10 cellular contexts compared by ENCODE assay signal in the genomic region with DNA sequence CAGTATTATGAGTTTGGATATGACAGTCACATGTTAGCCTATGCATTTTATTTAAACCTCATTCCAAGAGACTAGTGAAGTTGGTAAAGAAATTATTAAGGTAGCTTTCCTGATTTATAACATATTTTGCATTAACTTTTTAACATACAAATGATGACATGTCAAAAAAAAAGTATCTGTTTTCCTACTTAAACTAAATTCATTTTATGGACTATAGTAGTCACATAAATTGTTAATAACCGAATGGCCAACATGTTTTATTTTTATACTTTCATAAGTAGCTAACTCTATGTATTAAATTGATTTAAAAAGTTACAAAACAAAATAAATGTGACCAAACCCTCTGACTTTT. TPM values are rescaled to one million over a fixed set of nuclear protein-coding genes. Genes with fewer than 3 reads are reported as not detected.
DNase-seq lines count a peak whose midpoint lies in the region; ATAC-seq and TF ChIP-seq lines count a peak whose summit lies in the region.
"Had no signal": no experiment of that assay in that cellular context is flagged by ENCODE, and none has a peak within 500 bp of the region (broad histone marks: within the 10 kb centered on the region; RNA-seq: fewer than 3 reads in every experiment).

No MANE protein-coding gene starts in this region.

- CTCF ChIA-PET in naive thymus-derived CD4-positive, alpha-beta T cell (lab: Charles Lee): interaction anchor here (5.7 kb wide), 1 partner anchor 19 kb away, joined by 50 read pairs; a partner anchor contains a TSS
- CTCF ChIA-PET in Caco-2 (lab: Charles Lee): interaction anchor here (1.9 kb wide), 1 partner anchor 18 kb away, joined by 7 read pairs; a partner anchor contains a TSS

- peak overlapping the region; percentile 98 for H3K4me3 ChIP-seq in CD4-positive, CD25-positive, alpha-beta regulatory T cell (ENCODE audit: low read depth, low read length)
- peak overlapping the region; percentile 46 for H3K4me3 ChIP-seq in HL-60 (replicated peaks; ENCODE audit: insufficient read depth, low read length)
- peak overlapping the region in 1 of 4 donors; percentile 31 for H3K4me3 ChIP-seq in adrenal gland
- H3K4me3 ChIP-seq in naive thymus-derived CD4-positive, alpha-beta T cell (ENCODE audit: low read length): peak overlapping the region; percentile 58
- H3K4me3 ChIP-seq in Caco-2 (ENCODE audit: low read depth, low read length): no peak overlapping the region
- H3K4me3 ChIP-seq: GM23338 had no signal

- no peak for TF ChIP-seq CTCF in HL-60 (IDR thresholded peaks at IDR 0.05; ENCODE audit: insufficient read depth, low read length)
- no peak for TF ChIP-seq CTCF in adrenal gland (IDR thresholded peaks at IDR 0.05)
- no peak for TF ChIP-seq CTCF in Caco-2 (IDR thresholded peaks at IDR 0.05; ENCODE audit: insufficient read depth in 1 of 2, low read depth in 1 of 2, low read length in 1 of 2, severe bottlenecking in 1 of 2, unreplicated experiment in 1 of 2)

- peaks cover 23% of the 10 kb centered on the region for H3K36me3 Mint-ChIP-seq in CD4-positive, CD25-positive, alpha-beta regulatory T cell
- H3K36me3 Mint-ChIP-seq in naive thymus-derived CD4-positive, alpha-beta T cell: peaks cover 5 to 28% (median 21%) of the 10 kb centered on the region in 5 donors
- H3K36me3 Mint-ChIP-seq in Caco-2 (ENCODE audit: insufficient read depth, unreplicated experiment): no peaks in the 10 kb centered on the region

- no peaks in the 10 kb centered on the region for H3K9me3 ChIP-seq in CD4-positive, CD25-positive, alpha-beta regulatory T cell (ENCODE audit: control insufficient read depth in 2 of 2, low read length in 2 of 2)
- no peaks in the 10 kb centered on the region for H3K9me3 ChIP-seq in adrenal gland (replicated peaks in 1 of 3)
- no peaks in the 10 kb centered on the region for H3K9me3 ChIP-seq in naive thymus-derived CD4-positive, alpha-beta T cell (ENCODE audit: control insufficient read depth in 2 of 3, low read length in 3 of 3)
- no peaks in the 10 kb centered on the region for H3K9me3 ChIP-seq in Caco-2

- peaks cover 33 to 68% (median 51%) of the 10 kb centered on the region in 4 donors for H3K4me1 Mint-ChIP-seq in CD4-positive, CD25-positive, alpha-beta regulatory T cell
- H3K4me1 Mint-ChIP-seq in naive thymus-derived CD4-positive, alpha-beta T cell: peaks cover 31 to 67% (median 57%) of the 10 kb centered on the region in 7 donors
- peaks cover 17% of the 10 kb centered on the region for H3K4me1 Mint-ChIP-seq in Caco-2 (ENCODE audit: low read depth, unreplicated experiment)

- no peak for TF ChIP-seq POLR2A in adrenal gland (IDR thresholded peaks at IDR 0.05)

- H3K4me3 Mint-ChIP-seq in CD4-positive, CD25-positive, alpha-beta regulatory T cell: peak overlapping the region; percentile 71 to 99 (median 88)
- peak overlapping the region; percentile 78 to 98 (median 91) for H3K4me3 Mint-ChIP-seq in naive thymus-derived CD4-positive, alpha-beta T cell
- H3K4me3 Mint-ChIP-seq in Caco-2 (ENCODE audit: unreplicated experiment): no peak overlapping the region
- H3K4me3 Mint-ChIP-seq: GM23338 had no signal

- peak overlapping the region; percentile 68 to 84 (median 72) for H3K27ac Mint-ChIP-seq in CD4-positive, CD25-positive, alpha-beta regulatory T cell
- H3K27ac Mint-ChIP-seq in naive thymus-derived CD4-positive, alpha-beta T cell: peak overlapping the region; percentile 33 to 96 (median 79)
- no peak overlapping the region for H3K27ac Mint-ChIP-seq in Caco-2 (ENCODE audit: unreplicated experiment)
- H3K27ac Mint-ChIP-seq: GM23338 had no signal

- BruUV-seq in Caco-2 (replicated peaks; lab: Mats Ljungman, UMichigan): no TSS peak

- H3K4me1 ChIP-seq in CD4-positive, CD25-positive, alpha-beta regulatory T cell (ENCODE audit: control insufficient read depth, insufficient read depth, low read length, poor library complexity, severe bottlenecking): peaks cover 34% of the 10 kb centered on the region
- H3K4me1 ChIP-seq in adrenal gland (replicated peaks in 1 of 2) (peaks cover 14 to 34% of the 10 kb centered on the region in 2 donors), Caco-2 (peaks cover 22% of the 10 kb centered on the region)
- peaks cover 21 to 29% of the 10 kb centered on the region in 2 donors for H3K4me1 ChIP-seq in naive thymus-derived CD4-positive, alpha-beta T cell (ENCODE audit: control insufficient read depth in 2 of 2, insufficient read depth in 2 of 2, low read length in 2 of 2)

- H3K27me3 Mint-ChIP-seq in CD4-positive, CD25-positive, alpha-beta regulatory T cell: no peaks in the 10 kb centered on the region
- H3K27me3 Mint-ChIP-seq in naive thymus-derived CD4-positive, alpha-beta T cell: no peaks in the 10 kb centered on the region
- no peaks in the 10 kb centered on the region for H3K27me3 Mint-ChIP-seq in Caco-2 (ENCODE audit: insufficient read depth, unreplicated experiment)

- intact Hi-C loops in adrenal gland (cut with DNase I): no loop called here
- intact Hi-C loops in naive thymus-derived CD4-positive, alpha-beta T cell (cut with micrococcal nuclease): loop anchor here (2.0 to 5.0 kb wide), 5 partner anchors 13 to 296 kb away; a partner anchor contains a TSS
- intact Hi-C loops in Caco-2 (cut with micrococcal nuclease; ENCODE audit: unreplicated experiment): no loop called here

- H3K9me3 Mint-ChIP-seq in CD4-positive, CD25-positive, alpha-beta regulatory T cell: peaks cover 0 to 2% (median 0%) of the 10 kb centered on the region in 7 donors
- peaks cover 0 to 4% (median 0%) of the 10 kb centered on the region in 11 donors for H3K9me3 Mint-ChIP-seq in naive thymus-derived CD4-positive, alpha-beta T cell
- H3K9me3 Mint-ChIP-seq in Caco-2 (ENCODE audit: unreplicated experiment): no peaks in the 10 kb centered on the region

- H3K27me3 ChIP-seq in CD4-positive, CD25-positive, alpha-beta regulatory T cell (ENCODE audit: control insufficient read depth, insufficient read depth, low read length): no peaks in the 10 kb centered on the region
- H3K27me3 ChIP-seq in HL-60 (ENCODE audit: insufficient read depth, poor library complexity, severe bottlenecking): no peaks in the 10 kb centered on the region
- H3K27me3 ChIP-seq in adrenal gland: no peaks in the 10 kb centered on the region
- H3K27me3 ChIP-seq in naive thymus-derived CD4-positive, alpha-beta T cell (ENCODE audit: control insufficient read depth in 2 of 2, insufficient read depth in 2 of 2, low read length in 2 of 2): no peaks in the 10 kb centered on the region
- H3K27me3 ChIP-seq in Caco-2 (replicated peaks; ENCODE audit: control insufficient read depth, insufficient read depth, low read length): no peaks in the 10 kb centered on the region

- H3K36me3 ChIP-seq in CD4-positive, CD25-positive, alpha-beta regulatory T cell (ENCODE audit: control insufficient read depth, insufficient read depth, low read length): peaks cover 3% of the 10 kb centered on the region
- no peaks in the 10 kb centered on the region for H3K36me3 ChIP-seq in adrenal gland (replicated peaks in 1 of 2)
- no peaks in the 10 kb centered on the region for H3K36me3 ChIP-seq in naive thymus-derived CD4-positive, alpha-beta T cell (ENCODE audit: control insufficient read depth in 2 of 3, insufficient read depth in 3 of 3, low read length in 3 of 3)
- H3K36me3 ChIP-seq in Caco-2 (ENCODE audit: control insufficient read depth, insufficient read depth, low read length): no peaks in the 10 kb centered on the region

- ATAC-seq in CD4-positive, CD25-positive, alpha-beta regulatory T cell (ENCODE audit: low read depth in 2 of 2): no peak
- no peak for ATAC-seq in naive thymus-derived CD4-positive, alpha-beta T cell
- ATAC-seq in HG03354 (IDR thresholded peaks at IDR 0.05; ENCODE audit: poor library complexity, severe bottlenecking, unreplicated experiment): no peak
- ATAC-seq: GM23338 had no signal

- POLR2A ChIA-PET in naive thymus-derived CD4-positive, alpha-beta T cell (lab: Charles Lee): interaction anchor here (0.5 to 5.2 kb wide), 6 partner anchors 9 to 182 kb away, joined by 3 to 49 read pairs (median 7); a partner anchor contains a TSS
- POLR2A ChIA-PET in Caco-2 (lab: Charles Lee): no interaction called here

- no peak for DNase-seq in CD4-positive, CD25-positive, alpha-beta regulatory T cell
- DNase-seq in HL-60 (ENCODE audit: low read depth in 1 of 2, low spot score in 1 of 2): no peak
- DNase-seq in adrenal gland: no peak
- no peak for DNase-seq in naive thymus-derived CD4-positive, alpha-beta T cell
- DNase-seq in ecto neural progenitor cell (ENCODE audit: low spot score): no peak
- no peak for DNase-seq in activated effector memory CD4-positive, alpha-beta T cell treated with Interleukin-2 at 50 U/mL for 16 hours
- no peak for DNase-seq in Caco-2
- DNase-seq: NK-92 treated with Interleukin-12 subunit alpha and Interleukin-12 subunit beta, amount 100 ng/mL, for 24 hours had no signal

- H3K27ac ChIP-seq in CD4-positive, CD25-positive, alpha-beta regulatory T cell (ENCODE audit: insufficient read depth, low read length, poor library complexity, severe bottlenecking): peak overlapping the region; percentile 69
- H3K27ac ChIP-seq in HL-60 (replicated peaks) (peak overlapping the region; percentile 86), adrenal gland (peak overlapping the region in 3 of 5 donors; percentile 20 to 82 (median 77))
- H3K27ac ChIP-seq in naive thymus-derived CD4-positive, alpha-beta T cell (ENCODE audit: low read depth, low read length): peak overlapping the region; percentile 66

- WGBS in adrenal gland, 4 donors: 74 to 86% (median 78%) methylated on average over 1 of the region's 1 CpG

RNA-seq across cellular contexts. Expression of a gene that starts 14.7 kb away (rescaled TPM):
- 97.8 TPM for total RNA-seq in CD4-positive, CD25-positive, alpha-beta regulatory T cell
- polyA plus RNA-seq in CD4-positive, CD25-positive, alpha-beta regulatory T cell: 10 to 100 TPM; 60.2 to 74.8 (median 69.7) TPM
- total RNA-seq in adrenal gland: 10 to 100 TPM; 24.0 to 39.7 (median 29.8) TPM
- 10 to 100 TPM; 10.7 to 55.3 (median 20.2) TPM for polyA plus RNA-seq in adrenal gland
- 100 to 1,000 TPM in 1 of 5 experiments, 10 to 100 TPM in 4; 55.2 to 102 (median 67.3) TPM for total RNA-seq in naive thymus-derived CD4-positive, alpha-beta T cell
- 10 to 100 TPM; 72.8 to 78.8 TPM for polyA plus RNA-seq in naive thymus-derived CD4-positive, alpha-beta T cell
- total RNA-seq in Caco-2 (2022): 16.5 and 17.7 TPM in 2 replicates

RNA-seq across cellular contexts. Expression of a gene that starts 18.4 kb away (rescaled TPM):
- 29.9 TPM for total RNA-seq in CD4-positive, CD25-positive, alpha-beta regulatory T cell
- 10 to 100 TPM; 13.0 to 14.5 (median 13.6) TPM for polyA plus RNA-seq in CD4-positive, CD25-positive, alpha-beta regulatory T cell
- total RNA-seq in adrenal gland: 10 to 100 TPM; 22.4 to 75.3 (median 30.7) TPM
- 10 to 100 TPM; 13.3 to 22.2 (median 18.7) TPM for polyA plus RNA-seq in adrenal gland
- total RNA-seq in naive thymus-derived CD4-positive, alpha-beta T cell: 10 to 100 TPM; 23.9 to 32.2 (median 27.0) TPM
- 10 to 100 TPM; 10.1 to 13.4 TPM for polyA plus RNA-seq in naive thymus-derived CD4-positive, alpha-beta T cell
- 39.1 and 42.8 TPM in 2 replicates for total RNA-seq in Caco-2 (2022)

Comparison
In these comparisons a context has a peak if more than half of its experiments do, and no peak if none do; other contexts are left out.
1. intact Hi-C loops: an anchor here in naive thymus-derived CD4-positive, alpha-beta T cell (2.0 to 5.0 kb wide); none called in adrenal gland and Caco-2.